ENCODE assay signal across 9 cellular contexts in genomic region chr17:36849871-36850348, GRCh38.
DNase-seq lines count a peak whose midpoint lies in the region; ATAC-seq, FAIRE-seq and TF ChIP-seq lines count a peak whose summit lies in the region.
"Had no signal": no experiment of that assay in that cellular context is flagged by ENCODE, and none has a peak within 500 bp of the region (broad histone marks: within the 10 kb centered on the region; RNA-seq: fewer than 3 reads in every experiment).

No MANE protein-coding gene starts in this region.

- ATAC-seq in foreskin keratinocyte = peak; percentile 58

- no peak overlapping the region for H4K91ac ChIP-seq in trophoblast cell (ENCODE audit: low read depth, low read length)

- H3K79me1 ChIP-seq in trophoblast cell (ENCODE audit: low read length) = no peaks in the 10 kb centered on the region

- H3K79me2 ChIP-seq in trophoblast cell (ENCODE audit: control insufficient read depth, insufficient read depth, low read length, poor library complexity) = no peaks in the 10 kb centered on the region

- no peak overlapping the region for H2BK12ac ChIP-seq in trophoblast cell (ENCODE audit: low read length)

- H2AFZ ChIP-seq in trophoblast cell (ENCODE audit: insufficient read depth, low read length, poor library complexity) = no peak overlapping the region

- peaks cover 37% of the 10 kb centered on the region for H3K4me1 ChIP-seq in foreskin keratinocyte
- H3K4me1 ChIP-seq in trophoblast cell (ENCODE audit: control insufficient read depth in 1 of 2, insufficient read depth in 2 of 2, low read length in 2 of 2) = peaks cover 11 to 13% of the 10 kb centered on the region in 2 experiments

- peak; percentile 58 for DNase-seq in stimulated activated naive CD4-positive, alpha-beta T cell treated with Interleukin-2 at 50 U/mL for 16 hours (lab: John Stamatoyannopoulos, UW)
- no peak for DNase-seq in stimulated activated naive CD4-positive, alpha-beta T cell (lab: John Stamatoyannopoulos, UW)
- DNase-seq in activated CD4-positive, alpha-beta T cell treated with anti-CD3 and anti-CD28 coated beads for 48 hours = peak; percentile 75
- DNase-seq in foreskin keratinocyte = peak; percentile 68 to 84
- DNase-seq in urothelium cell line (ENCODE audit: low spot score) = peak; percentile 83
- no peak for DNase-seq in trophoblast cell
- no peak for DNase-seq in NCI-H1694 (lab: John Stamatoyannopoulos, UW)
- no peak for DNase-seq in substantia nigra (lab: John Stamatoyannopoulos, UW)

- peak; percentile 48 for TF ChIP-seq CTCF in foreskin keratinocyte (conservative IDR thresholded peaks at IDR 0.05)

- H3K36me3 ChIP-seq in trophoblast cell (ENCODE audit: control insufficient read depth in 1 of 2, insufficient read depth in 2 of 2, low read length in 2 of 2) = no peaks in the 10 kb centered on the region

- no peak overlapping the region for H2BK120ac ChIP-seq in trophoblast cell (ENCODE audit: insufficient read depth, low read length, poor library complexity)

- no peak overlapping the region for H4K8ac ChIP-seq in trophoblast cell (ENCODE audit: low read depth, low read length)

- H3K18ac ChIP-seq in trophoblast cell (ENCODE audit: low read length) = no peak overlapping the region

- H2BK5ac ChIP-seq in trophoblast cell (ENCODE audit: low read depth, low read length, poor library complexity) = no peak overlapping the region

- no peak overlapping the region for H3K14ac ChIP-seq in trophoblast cell (ENCODE audit: low read length)

- H3K9ac ChIP-seq in trophoblast cell (ENCODE audit: low read length) = no peak overlapping the region

- WGBS in trophoblast cell (ENCODE audit: extremely low coverage, insufficient coverage, insufficient read length) = no CpG with 5 or more reads among the region's 9 CpGs

- FAIRE-seq in urothelium cell line (lab: Jason Lieb, UNC) = no peak

- no peaks in the 10 kb centered on the region for H3K27me3 ChIP-seq in foreskin keratinocyte
- H3K27me3 ChIP-seq in trophoblast cell (ENCODE audit: insufficient read depth, low read length) = no peaks in the 10 kb centered on the region

- no peak overlapping the region for H3K4me2 ChIP-seq in trophoblast cell (ENCODE audit: low read length)

- H4K12ac ChIP-seq in trophoblast cell (ENCODE audit: low read depth, low read length) = no peak overlapping the region

- peaks cover 3% of the 10 kb centered on the region for H3K9me3 ChIP-seq in trophoblast cell (ENCODE audit: insufficient read depth, low read depth, low read length)

- H3K27ac ChIP-seq in foreskin keratinocyte (peak overlapping the region; percentile 70), trophoblast cell (ENCODE audit: low read depth, low read length) (no peak overlapping the region), substantia nigra (ENCODE audit: low read depth, low read length, poor library complexity, severe bottlenecking) (no peak overlapping the region)
- H3K27ac ChIP-seq: SK-N-MC had no signal

- no peak overlapping the region for H3K23ac ChIP-seq in trophoblast cell (ENCODE audit: low read length)

- H2AK5ac ChIP-seq in trophoblast cell (ENCODE audit: low read length) = no peak overlapping the region

- H3K4me3 ChIP-seq in trophoblast cell (ENCODE audit: low read depth, low read length) = no peak overlapping the region
- H3K4me3 ChIP-seq: SK-N-MC had no signal

- no peak overlapping the region for H3K4ac ChIP-seq in trophoblast cell (ENCODE audit: low read depth, low read length)

Comparison
In these comparisons a context has a peak if more than half of its experiments do, and no peak if none do; other contexts are left out.
1. DNase-seq: peak in stimulated activated naive CD4-positive, alpha-beta T cell treated with Interleukin-2 at 50 U/mL for 16 hours (single experiment), activated CD4-positive, alpha-beta T cell treated with anti-CD3 and anti-CD28 coated beads for 48 hours (single experiment), foreskin keratinocyte (2 of 2) and urothelium cell line (single experiment); none in stimulated activated naive CD4-positive, alpha-beta T cell (0 of 6), trophoblast cell (0 of 2), NCI-H1694 (single experiment) and substantia nigra (0 of 49).